In genomic region chr13:32011971-32012370, GRCh38 we compare ENCODE assay signal across 37 cellular contexts.
"Had no signal": no experiment of that assay in that cellular context is flagged by ENCODE, and none has a peak within 500 bp of the region (broad histone marks: within the 10 kb centered on the region; RNA-seq: fewer than 3 reads in every experiment).

No MANE protein-coding gene starts in this region.

- H3K27me3 Mint-ChIP-seq: activated naive CD8-positive, alpha-beta T cell treated with anti-CD3 and anti-CD28 coated beads, Interleukin-2, amount 50 U/mL, for 24 hours; activated T-cell treated with anti-CD3 and anti-CD28 coated beads, Interleukin-2, amount 50 U/mL, for 24 hours; activated T-helper 17 cell treated with anti-CD3 and anti-CD28 coated beads, Interleukin-2, amount 50 U/mL, for 72 hours; central memory CD8-positive, alpha-beta T cell had no signal

- H3K4me3 Mint-ChIP-seq: activated naive CD4-positive, alpha-beta T cell treated with anti-CD3 and anti-CD28 coated beads for 36 hours; activated naive CD4-positive, alpha-beta T cell treated with anti-CD3 and anti-CD28 coated beads, Interleukin-2, amount 10 ng/mL, durations not matched to agents 7 days and 5 days; activated naive CD4-positive, alpha-beta T cell treated with anti-CD3 and anti-CD28 coated beads, Interleukin-2, amount 50 U/mL, for 24 hours; activated naive CD8-positive, alpha-beta T cell; activated naive CD8-positive, alpha-beta T cell treated with anti-CD3 and anti-CD28 coated beads for 36 hours; activated naive CD8-positive, alpha-beta T cell treated with anti-CD3 and anti-CD28 coated beads, Interleukin-2, amount 10 ng/mL, durations not matched to agents 7 days and 5 days; activated naive CD8-positive, alpha-beta T cell treated with anti-CD3 and anti-CD28 coated beads, Interleukin-2, amount 50 U/mL, for 24 hours; activated T-cell treated with anti-CD3 and anti-CD28 coated beads, Interleukin-2, amount 50 U/mL, for 24 hours; activated T-cell treated with anti-CD3 and anti-CD28 coated beads, Interleukin-2, amount 50 U/mL, for 4 hours; activated T-cell treated with anti-CD3 and anti-CD28 coated beads, Interleukin-2, amount 50 U/mL, for 72 hours; activated T-helper 1 cell treated with anti-CD3 and anti-CD28 coated beads, Interleukin-12 subunit alpha, Interleukin-12 subunit beta, Interleukin-2, Interleukin-4 antibody, amounts not matched to agents 30 ng/mL and 10 ng/mL and 1 ng/mL, durations not matched to agents 14 hours and 24 hours and 36 hours; activated T-helper 17 cell treated with anti-CD3 and anti-CD28 coated beads, Interleukin-2, amount 50 U/mL, for 72 hours; brain; central memory CD8-positive, alpha-beta T cell had no signal

- H3K36me3 ChIP-seq: adrenal gland, ascending aorta, brain microvascular endothelial cell, breast epithelium, cardiac muscle cell had no signal

- ATAC-seq: activated naive CD4-positive, alpha-beta T cell treated with anti-CD3 and anti-CD28 coated beads, Interleukin-2, amount 50 U/mL, for 72 hours; activated naive CD8-positive, alpha-beta T cell treated with anti-CD3 and anti-CD28 coated beads, Interleukin-2, amount 50 U/mL, for 24 hours; activated T-cell treated with anti-CD3 and anti-CD28 coated beads, Interleukin-2, amount 50 U/mL, for 4 hours; activated T-cell treated with anti-CD3 and anti-CD28 coated beads, Interleukin-2, amount 50 U/mL, for 72 hours; activated T-helper 17 cell treated with anti-CD3 and anti-CD28 coated beads, Interleukin-2, amount 50 U/mL, for 72 hours; body of pancreas had no signal

- H3K4me1 ChIP-seq: adrenal gland, breast epithelium had no signal

- H3K9me3 Mint-ChIP-seq: activated naive CD4-positive, alpha-beta T cell treated with anti-CD3 and anti-CD28 coated beads for 36 hours; activated naive CD4-positive, alpha-beta T cell treated with anti-CD3 and anti-CD28 coated beads, Interleukin-2, amount 10 ng/mL, durations not matched to agents 7 days and 5 days; activated naive CD4-positive, alpha-beta T cell treated with anti-CD3 and anti-CD28 coated beads, Interleukin-2, amount 50 U/mL, for 24 hours; activated naive CD4-positive, alpha-beta T cell treated with anti-CD3 and anti-CD28 coated beads, Interleukin-2, amount 50 U/mL, for 72 hours; activated naive CD8-positive, alpha-beta T cell treated with anti-CD3 and anti-CD28 coated beads for 36 hours; activated naive CD8-positive, alpha-beta T cell treated with anti-CD3 and anti-CD28 coated beads, Interleukin-2, amount 10 ng/mL, durations not matched to agents 7 days and 5 days; activated naive CD8-positive, alpha-beta T cell treated with anti-CD3 and anti-CD28 coated beads, Interleukin-2, amount 50 U/mL, for 24 hours; activated T-cell treated with anti-CD3 and anti-CD28 coated beads, Interleukin-2, amount 50 U/mL, for 24 hours; activated T-cell treated with anti-CD3 and anti-CD28 coated beads, Interleukin-2, amount 50 U/mL, for 4 hours; activated T-cell treated with anti-CD3 and anti-CD28 coated beads, Interleukin-2, amount 50 U/mL, for 72 hours; activated T-helper 1 cell treated with anti-CD3 and anti-CD28 coated beads, Interleukin-12 subunit alpha, Interleukin-12 subunit beta, Interleukin-2, Interleukin-4 antibody, amounts not matched to agents 30 ng/mL and 10 ng/mL and 1 ng/mL, durations not matched to agents 14 hours and 24 hours and 36 hours; activated T-helper 17 cell treated with anti-CD3 and anti-CD28 coated beads, Interleukin-2, amount 50 U/mL, for 72 hours; activated T-helper 2 cell treated with anti-CD3 and anti-CD28 coated beads, Interferon-gamma antibody, Interleukin-2, Interleukin-4, amounts not matched to agents 10 μg/mL and 5 μg/mL and 100 μg/mL, durations not matched to agents 14 hours and 24 hours and 36 hours; brain; central memory CD8-positive, alpha-beta T cell had no signal

- H3K36me3 Mint-ChIP-seq: activated naive CD4-positive, alpha-beta T cell treated with anti-CD3 and anti-CD28 coated beads, Interleukin-2, amount 10 ng/mL, durations not matched to agents 7 days and 5 days; activated naive CD4-positive, alpha-beta T cell treated with anti-CD3 and anti-CD28 coated beads, Interleukin-2, amount 50 U/mL, for 24 hours; activated naive CD4-positive, alpha-beta T cell treated with anti-CD3 and anti-CD28 coated beads, Interleukin-2, amount 50 U/mL, for 72 hours; activated naive CD8-positive, alpha-beta T cell; activated naive CD8-positive, alpha-beta T cell treated with anti-CD3 and anti-CD28 coated beads for 36 hours; activated naive CD8-positive, alpha-beta T cell treated with anti-CD3 and anti-CD28 coated beads, Interleukin-2, amount 10 ng/mL, durations not matched to agents 7 days and 5 days; brain had no signal

- DNase-seq: activated effector memory CD4-positive, alpha-beta T cell treated with anti-CD3 and anti-CD28 coated beads, Interleukin-2, amount 50 U/mL, for 16 hours; activated effector memory CD4-positive, alpha-beta T cell treated with Interleukin-2 at 50 U/mL for 16 hours; activated gamma-delta T cell; activated gamma-delta T cell treated with Interleukin-2 at 50 U/mL for 16 hours; activated naive CD4-positive, alpha-beta T cell; activated naive CD4-positive, alpha-beta T cell treated with anti-CD3 and anti-CD28 coated beads for 36 hours; activated naive CD4-positive, alpha-beta T cell treated with anti-CD3 and anti-CD28 coated beads, Interleukin-2, amount 10 ng/mL, durations not matched to agents 7 days and 5 days; activated naive CD4-positive, alpha-beta T cell treated with anti-CD3 and anti-CD28 coated beads, Interleukin-2, amount 50 U/mL, for 16 hours; activated naive CD4-positive, alpha-beta T cell treated with Interleukin-2 at 50 U/mL for 16 hours; activated naive CD8-positive, alpha-beta T cell treated with anti-CD3 and anti-CD28 coated beads for 36 hours; activated naive CD8-positive, alpha-beta T cell treated with anti-CD3 and anti-CD28 coated beads, Interleukin-2, amount 10 ng/mL, durations not matched to agents 7 days and 5 days; activated naive CD8-positive, alpha-beta T cell treated with anti-CD3 and anti-CD28 coated beads, Interleukin-2, amount 50 U/mL, for 24 hours; activated T-cell treated with anti-CD3 and anti-CD28 coated beads, Interleukin-2, amount 50 U/mL, for 24 hours; activated T-cell treated with anti-CD3 and anti-CD28 coated beads, Interleukin-2, amount 50 U/mL, for 4 hours; activated T-cell treated with anti-CD3 and anti-CD28 coated beads, Interleukin-2, amount 50 U/mL, for 48 hours; activated T-cell treated with anti-CD3 and anti-CD28 coated beads, Interleukin-2, amount 50 U/mL, for 72 hours; adrenal gland; amniotic stem cell; amygdala; anterior cingulate cortex; aorta; body of pancreas; brain microvascular endothelial cell; caudate nucleus; central memory CD4-positive, alpha-beta T cell; cerebellar nuclear complex had no signal

- H3K27ac Mint-ChIP-seq: activated naive CD4-positive, alpha-beta T cell treated with anti-CD3 and anti-CD28 coated beads for 36 hours; activated naive CD4-positive, alpha-beta T cell treated with anti-CD3 and anti-CD28 coated beads, Interleukin-2, amount 10 ng/mL, durations not matched to agents 7 days and 5 days; activated naive CD4-positive, alpha-beta T cell treated with anti-CD3 and anti-CD28 coated beads, Interleukin-2, amount 50 U/mL, for 24 hours; activated naive CD4-positive, alpha-beta T cell treated with anti-CD3 and anti-CD28 coated beads, Interleukin-2, amount 50 U/mL, for 72 hours; activated naive CD8-positive, alpha-beta T cell; activated naive CD8-positive, alpha-beta T cell treated with anti-CD3 and anti-CD28 coated beads for 36 hours; activated naive CD8-positive, alpha-beta T cell treated with anti-CD3 and anti-CD28 coated beads, Interleukin-2, amount 10 ng/mL, durations not matched to agents 7 days and 5 days; activated naive CD8-positive, alpha-beta T cell treated with anti-CD3 and anti-CD28 coated beads, Interleukin-2, amount 50 U/mL, for 24 hours; activated T-cell treated with anti-CD3 and anti-CD28 coated beads, Interleukin-2, amount 50 U/mL, for 24 hours; activated T-cell treated with anti-CD3 and anti-CD28 coated beads, Interleukin-2, amount 50 U/mL, for 72 hours; activated T-helper 1 cell treated with anti-CD3 and anti-CD28 coated beads, Interleukin-12 subunit alpha, Interleukin-12 subunit beta, Interleukin-2, Interleukin-4 antibody, amounts not matched to agents 30 ng/mL and 10 ng/mL and 1 ng/mL, durations not matched to agents 14 hours and 24 hours and 36 hours; activated T-helper 17 cell treated with anti-CD3 and anti-CD28 coated beads, Interleukin-2, amount 50 U/mL, for 72 hours; activated T-helper 2 cell treated with anti-CD3 and anti-CD28 coated beads, Interferon-gamma antibody, Interleukin-2, Interleukin-4, amounts not matched to agents 10 μg/mL and 5 μg/mL and 100 μg/mL, durations not matched to agents 14 hours and 24 hours and 36 hours; brain had no signal

- H3K27me3 ChIP-seq: adrenal gland, ascending aorta, body of pancreas, brain microvascular endothelial cell, breast epithelium, cardiac muscle cell had no signal

- H3K27ac ChIP-seq: adrenal gland, ascending aorta, body of pancreas, brain microvascular endothelial cell, breast epithelium, cardiac muscle cell had no signal

- H3K4me1 Mint-ChIP-seq: activated naive CD4-positive, alpha-beta T cell treated with anti-CD3 and anti-CD28 coated beads, Interleukin-2, amount 10 ng/mL, durations not matched to agents 7 days and 5 days; activated naive CD4-positive, alpha-beta T cell treated with anti-CD3 and anti-CD28 coated beads, Interleukin-2, amount 50 U/mL, for 24 hours; activated naive CD8-positive, alpha-beta T cell treated with anti-CD3 and anti-CD28 coated beads for 36 hours; activated naive CD8-positive, alpha-beta T cell treated with anti-CD3 and anti-CD28 coated beads, Interleukin-2, amount 10 ng/mL, durations not matched to agents 7 days and 5 days; activated naive CD8-positive, alpha-beta T cell treated with anti-CD3 and anti-CD28 coated beads, Interleukin-2, amount 50 U/mL, for 24 hours; central memory CD8-positive, alpha-beta T cell had no signal

- H3K4me3 ChIP-seq: adrenal gland, ascending aorta, body of pancreas, breast epithelium, cardiac muscle cell had no signal
